1 cellular context compared by ENCODE assay signal in the genomic region with DNA sequence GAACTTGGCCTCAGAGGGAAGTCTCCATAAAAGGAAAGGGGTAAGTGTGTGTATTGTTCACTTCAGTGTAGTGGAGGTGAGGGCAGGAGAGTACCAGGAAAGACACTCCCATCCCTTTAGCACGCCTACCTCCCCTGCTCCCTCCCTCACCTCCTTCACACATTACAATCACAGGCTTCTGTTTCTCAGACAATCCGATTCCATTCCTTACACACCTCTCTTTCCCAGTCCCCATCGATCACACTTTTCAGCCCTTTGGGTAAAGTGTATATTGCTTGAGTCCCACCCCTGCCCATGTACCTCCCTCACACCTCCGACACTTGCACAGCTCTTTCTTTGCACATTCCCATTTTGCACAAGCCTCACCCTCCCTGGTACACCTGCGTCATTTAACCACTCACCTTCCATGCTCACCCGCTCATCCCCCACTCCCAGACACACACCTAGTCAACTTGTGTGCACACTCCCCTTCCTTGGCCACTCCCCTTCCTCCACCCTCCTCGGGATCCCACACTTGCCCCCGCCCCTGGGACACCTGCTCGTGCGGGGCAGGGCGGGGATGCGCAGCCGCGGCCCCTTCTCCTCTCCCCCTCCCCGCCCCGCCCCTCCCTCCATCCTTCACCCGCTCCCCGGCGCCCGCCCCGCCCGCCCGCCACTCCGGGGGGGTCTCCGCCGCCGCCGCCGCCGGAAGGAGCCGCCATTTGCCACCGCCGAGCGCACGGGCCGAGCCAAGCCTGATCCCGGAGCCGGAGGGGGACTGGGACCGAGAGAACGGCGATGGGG.
A peak's percentile ranks its signal among the peaks of the same experiment; 100 is the strongest.
TF ChIP-seq lines count a peak whose summit lies in the region.

A gene with protein sequence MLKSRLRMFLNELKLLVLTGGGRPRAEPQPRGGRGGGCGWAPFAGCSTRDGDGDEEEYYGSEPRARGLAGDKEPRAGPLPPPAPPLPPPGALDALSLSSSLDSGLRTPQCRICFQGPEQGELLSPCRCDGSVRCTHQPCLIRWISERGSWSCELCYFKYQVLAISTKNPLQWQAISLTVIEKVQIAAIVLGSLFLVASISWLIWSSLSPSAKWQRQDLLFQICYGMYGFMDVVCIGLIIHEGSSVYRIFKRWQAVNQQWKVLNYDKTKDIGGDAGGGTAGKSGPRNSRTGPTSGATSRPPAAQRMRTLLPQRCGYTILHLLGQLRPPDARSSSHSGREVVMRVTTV (plus strand): TSS at position 693 of the 783 bp plus-strand sequence. CDS start 426 bp downstream, outside the sequence.

TF ChIP-seq in HEK293, 187 proteins besides CTCF, POLR2A, EP300 and RAD21 (continued from another document and continues in another):
- TF ChIP-seq, protein P1, sequence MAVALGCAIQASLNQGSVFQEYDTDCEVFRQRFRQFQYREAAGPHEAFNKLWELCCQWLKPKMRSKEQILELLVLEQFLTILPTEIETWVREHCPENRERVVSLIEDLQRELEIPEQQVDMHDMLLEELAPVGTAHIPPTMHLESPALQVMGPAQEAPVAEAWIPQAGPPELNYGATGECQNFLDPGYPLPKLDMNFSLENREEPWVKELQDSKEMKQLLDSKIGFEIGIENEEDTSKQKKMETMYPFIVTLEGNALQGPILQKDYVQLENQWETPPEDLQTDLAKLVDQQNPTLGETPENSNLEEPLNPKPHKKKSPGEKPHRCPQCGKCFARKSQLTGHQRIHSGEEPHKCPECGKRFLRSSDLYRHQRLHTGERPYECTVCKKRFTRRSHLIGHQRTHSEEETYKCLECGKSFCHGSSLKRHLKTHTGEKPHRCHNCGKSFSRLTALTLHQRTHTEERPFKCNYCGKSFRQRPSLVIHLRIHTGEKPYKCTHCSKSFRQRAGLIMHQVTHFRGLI (tag by site-specific recombination; IDR thresholded peaks at IDR 0.05), result no peak
- TF ChIP-seq, protein P2, sequence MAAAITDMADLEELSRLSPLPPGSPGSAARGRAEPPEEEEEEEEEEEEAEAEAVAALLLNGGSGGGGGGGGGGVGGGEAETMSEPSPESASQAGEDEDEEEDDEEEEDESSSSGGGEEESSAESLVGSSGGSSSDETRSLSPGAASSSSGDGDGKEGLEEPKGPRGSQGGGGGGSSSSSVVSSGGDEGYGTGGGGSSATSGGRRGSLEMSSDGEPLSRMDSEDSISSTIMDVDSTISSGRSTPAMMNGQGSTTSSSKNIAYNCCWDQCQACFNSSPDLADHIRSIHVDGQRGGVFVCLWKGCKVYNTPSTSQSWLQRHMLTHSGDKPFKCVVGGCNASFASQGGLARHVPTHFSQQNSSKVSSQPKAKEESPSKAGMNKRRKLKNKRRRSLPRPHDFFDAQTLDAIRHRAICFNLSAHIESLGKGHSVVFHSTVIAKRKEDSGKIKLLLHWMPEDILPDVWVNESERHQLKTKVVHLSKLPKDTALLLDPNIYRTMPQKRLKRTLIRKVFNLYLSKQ (tag by site-specific recombination; IDR thresholded peaks at IDR 0.05; ENCODE audit: borderline replicate concordance), result no peak
- TF ChIP-seq ZBTB21 (tag by site-specific recombination; IDR thresholded peaks at IDR 0.05) (peak; percentile 11; the same call in 1 of the 2 replicates), ZNF416 (tag by site-specific recombination; IDR thresholded peaks at IDR 0.05) (no peak), ZNF544 (tag by site-specific recombination; IDR thresholded peaks at IDR 0.05) (no peak), ZNF785 (tag by site-specific recombination; IDR thresholded peaks at IDR 0.05) (no peak), ZNF10 (tag by site-specific recombination; IDR thresholded peaks at IDR 0.05) (no peak; the same call in 1 of the 2 replicates), ZNF23 (tag by site-specific recombination; IDR thresholded peaks at IDR 0.05; ENCODE audit: borderline replicate concordance) (no peak), ZNF19 (tag by site-specific recombination; IDR thresholded peaks at IDR 0.05; ENCODE audit: low read depth) (no peak), ZBTB7A (tag by site-specific recombination; IDR thresholded peaks at IDR 0.05; ENCODE audit: low read depth) (peak; percentile 79), ZNF311 (tag by site-specific recombination; IDR thresholded peaks at IDR 0.05; ENCODE audit: borderline replicate concordance) (no peak), ZNF473 (tag by site-specific recombination; IDR thresholded peaks at IDR 0.05) (no peak), ZNF37A (tag by site-specific recombination; IDR thresholded peaks at IDR 0.05) (no peak), SP2 (tag by site-specific recombination; IDR thresholded peaks at IDR 0.05) (peak; percentile 91), ZNF830 (tag by site-specific recombination; IDR thresholded peaks at IDR 0.05; ENCODE audit: low read depth) (no peak), OVOL3 (tag by site-specific recombination; IDR thresholded peaks at IDR 0.05) (no peak), ZNF132 (tag by site-specific recombination; IDR thresholded peaks at IDR 0.05; ENCODE audit: borderline replicate concordance) (no peak), TRIM28 (IDR thresholded peaks at IDR 0.05; ENCODE audit: borderline replicate concordance, low read length) (no peak), ZNF621 (tag by site-specific recombination; IDR thresholded peaks at IDR 0.05) (no peak), ZNF266 (tag by site-specific recombination; IDR thresholded peaks at IDR 0.05; ENCODE audit: low read depth) (no peak), MYNN (tag by site-specific recombination; IDR thresholded peaks at IDR 0.05; ENCODE audit: borderline replicate concordance) (no peak), ZSCAN16 (tag by site-specific recombination; IDR thresholded peaks at IDR 0.05) (no peak; the same call in 1 of the 2 replicates), ZBTB48 (tag by site-specific recombination; IDR thresholded peaks at IDR 0.05) (no peak; the same call in 1 of the 2 replicates), ZNF777 (tag by site-specific recombination; IDR thresholded peaks at IDR 0.05; ENCODE audit: borderline replicate concordance) (no peak), ZNF747 (tag by site-specific recombination; IDR thresholded peaks at IDR 0.05) (no peak), ZNF48 (tag by site-specific recombination; IDR thresholded peaks at IDR 0.05) (no peak), GLI2 (tag by site-specific recombination; IDR thresholded peaks at IDR 0.05; ENCODE audit: borderline replicate concordance, low read depth) (no peak), SETDB1 (IDR thresholded peaks at IDR 0.05; ENCODE audit: insufficient read length, low read length) (no peak), ZNF211 (tag by site-specific recombination; IDR thresholded peaks at IDR 0.05; ENCODE audit: low read depth) (no peak), ZNF658 (tag by site-specific recombination; IDR thresholded peaks at IDR 0.05) (no peak), ZNF335 (tag by site-specific recombination; conservative IDR thresholded peaks at IDR 0.05) (peak; percentile 44), GLIS1 (tag by site-specific recombination; IDR thresholded peaks at IDR 0.05) (peak; percentile 36), KLF1 (tag by site-specific recombination; IDR thresholded peaks at IDR 0.05) (peak; percentile 97), ZNF514 (tag by site-specific recombination; IDR thresholded peaks at IDR 0.05) (no peak), ZNF792 (tag by site-specific recombination; IDR thresholded peaks at IDR 0.05) (no peak), ZNF660 (tag by site-specific recombination; IDR thresholded peaks at IDR 0.05) (no peak), ZNF2 (tag by site-specific recombination; IDR thresholded peaks at IDR 0.05) (peak; percentile 89), ZNF624 (tag by site-specific recombination; IDR thresholded peaks at IDR 0.05) (no peak), YY1 (tag by site-specific recombination; IDR thresholded peaks at IDR 0.05) (no peak), ZNF404 (tag by site-specific recombination; IDR thresholded peaks at IDR 0.05) (no peak), ZFP3 (tag by site-specific recombination; IDR thresholded peaks at IDR 0.05; ENCODE audit: low read depth) (no peak)
- TF ChIP-seq, protein P3, sequence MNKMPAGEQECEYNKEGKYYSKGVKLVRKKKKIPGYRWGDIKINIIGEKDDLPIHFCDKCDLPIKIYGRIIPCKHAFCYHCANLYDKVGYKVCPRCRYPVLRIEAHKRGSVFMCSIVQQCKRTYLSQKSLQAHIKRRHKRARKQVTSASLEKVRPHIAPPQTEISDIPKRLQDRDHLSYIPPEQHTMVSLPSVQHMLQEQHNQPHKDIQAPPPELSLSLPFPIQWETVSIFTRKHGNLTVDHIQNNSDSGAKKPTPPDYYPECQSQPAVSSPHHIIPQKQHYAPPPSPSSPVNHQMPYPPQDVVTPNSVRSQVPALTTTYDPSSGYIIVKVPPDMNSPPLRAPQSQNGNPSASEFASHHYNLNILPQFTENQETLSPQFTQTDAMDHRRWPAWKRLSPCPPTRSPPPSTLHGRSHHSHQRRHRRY (tag by site-specific recombination; IDR thresholded peaks at IDR 0.05), result no peak; the same call in 1 of the 2 replicates
- TF ChIP-seq, protein P4, sequence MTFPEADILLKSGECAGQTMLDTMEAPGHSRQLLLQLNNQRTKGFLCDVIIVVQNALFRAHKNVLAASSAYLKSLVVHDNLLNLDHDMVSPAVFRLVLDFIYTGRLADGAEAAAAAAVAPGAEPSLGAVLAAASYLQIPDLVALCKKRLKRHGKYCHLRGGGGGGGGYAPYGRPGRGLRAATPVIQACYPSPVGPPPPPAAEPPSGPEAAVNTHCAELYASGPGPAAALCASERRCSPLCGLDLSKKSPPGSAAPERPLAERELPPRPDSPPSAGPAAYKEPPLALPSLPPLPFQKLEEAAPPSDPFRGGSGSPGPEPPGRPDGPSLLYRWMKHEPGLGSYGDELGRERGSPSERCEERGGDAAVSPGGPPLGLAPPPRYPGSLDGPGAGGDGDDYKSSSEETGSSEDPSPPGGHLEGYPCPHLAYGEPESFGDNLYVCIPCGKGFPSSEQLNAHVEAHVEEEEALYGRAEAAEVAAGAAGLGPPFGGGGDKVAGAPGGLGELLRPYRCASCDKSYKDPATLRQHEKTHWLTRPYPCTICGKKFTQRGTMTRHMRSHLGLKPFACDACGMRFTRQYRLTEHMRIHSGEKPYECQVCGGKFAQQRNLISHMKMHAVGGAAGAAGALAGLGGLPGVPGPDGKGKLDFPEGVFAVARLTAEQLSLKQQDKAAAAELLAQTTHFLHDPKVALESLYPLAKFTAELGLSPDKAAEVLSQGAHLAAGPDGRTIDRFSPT (tag by site-specific recombination; IDR thresholded peaks at IDR 0.05), result 0 out of 2 replicates have a peak, but pooled peaks have one; percentile 25
- TF ChIP-seq, protein P5, sequence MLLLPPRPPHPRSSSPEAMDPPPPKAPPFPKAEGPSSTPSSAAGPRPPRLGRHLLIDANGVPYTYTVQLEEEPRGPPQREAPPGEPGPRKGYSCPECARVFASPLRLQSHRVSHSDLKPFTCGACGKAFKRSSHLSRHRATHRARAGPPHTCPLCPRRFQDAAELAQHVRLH (tag by site-specific recombination; IDR thresholded peaks at IDR 0.05), result 0 out of 2 replicates have a peak, but pooled peaks have one; percentile 58
- TF ChIP-seq, protein P6, sequence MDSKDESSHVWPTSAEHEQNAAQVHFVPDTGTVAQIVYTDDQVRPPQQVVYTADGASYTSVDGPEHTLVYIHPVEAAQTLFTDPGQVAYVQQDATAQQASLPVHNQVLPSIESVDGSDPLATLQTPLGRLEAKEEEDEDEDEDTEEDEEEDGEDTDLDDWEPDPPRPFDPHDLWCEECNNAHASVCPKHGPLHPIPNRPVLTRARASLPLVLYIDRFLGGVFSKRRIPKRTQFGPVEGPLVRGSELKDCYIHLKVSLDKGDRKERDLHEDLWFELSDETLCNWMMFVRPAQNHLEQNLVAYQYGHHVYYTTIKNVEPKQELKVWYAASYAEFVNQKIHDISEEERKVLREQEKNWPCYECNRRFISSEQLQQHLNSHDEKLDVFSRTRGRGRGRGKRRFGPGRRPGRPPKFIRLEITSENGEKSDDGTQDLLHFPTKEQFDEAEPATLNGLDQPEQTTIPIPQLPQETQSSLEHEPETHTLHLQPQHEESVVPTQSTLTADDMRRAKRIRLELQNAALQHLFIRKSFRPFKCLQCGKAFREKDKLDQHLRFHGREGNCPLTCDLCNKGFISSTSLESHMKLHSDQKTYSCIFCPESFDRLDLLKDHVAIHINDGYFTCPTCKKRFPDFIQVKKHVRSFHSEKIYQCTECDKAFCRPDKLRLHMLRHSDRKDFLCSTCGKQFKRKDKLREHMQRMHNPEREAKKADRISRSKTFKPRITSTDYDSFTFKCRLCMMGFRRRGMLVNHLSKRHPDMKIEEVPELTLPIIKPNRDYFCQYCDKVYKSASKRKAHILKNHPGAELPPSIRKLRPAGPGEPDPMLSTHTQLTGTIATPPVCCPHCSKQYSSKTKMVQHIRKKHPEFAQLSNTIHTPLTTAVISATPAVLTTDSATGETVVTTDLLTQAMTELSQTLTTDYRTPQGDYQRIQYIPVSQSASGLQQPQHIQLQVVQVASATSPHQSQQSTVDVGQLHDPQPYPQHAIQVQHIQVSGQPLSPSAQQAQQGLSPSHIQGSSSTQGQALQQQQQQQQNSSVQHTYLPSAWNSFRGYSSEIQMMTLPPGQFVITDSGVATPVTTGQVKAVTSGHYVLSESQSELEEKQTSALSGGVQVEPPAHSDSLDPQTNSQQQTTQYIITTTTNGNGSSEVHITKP (tag by site-specific recombination; IDR thresholded peaks at IDR 0.05), result peak; percentile 92
- TF ChIP-seq, protein P7, sequence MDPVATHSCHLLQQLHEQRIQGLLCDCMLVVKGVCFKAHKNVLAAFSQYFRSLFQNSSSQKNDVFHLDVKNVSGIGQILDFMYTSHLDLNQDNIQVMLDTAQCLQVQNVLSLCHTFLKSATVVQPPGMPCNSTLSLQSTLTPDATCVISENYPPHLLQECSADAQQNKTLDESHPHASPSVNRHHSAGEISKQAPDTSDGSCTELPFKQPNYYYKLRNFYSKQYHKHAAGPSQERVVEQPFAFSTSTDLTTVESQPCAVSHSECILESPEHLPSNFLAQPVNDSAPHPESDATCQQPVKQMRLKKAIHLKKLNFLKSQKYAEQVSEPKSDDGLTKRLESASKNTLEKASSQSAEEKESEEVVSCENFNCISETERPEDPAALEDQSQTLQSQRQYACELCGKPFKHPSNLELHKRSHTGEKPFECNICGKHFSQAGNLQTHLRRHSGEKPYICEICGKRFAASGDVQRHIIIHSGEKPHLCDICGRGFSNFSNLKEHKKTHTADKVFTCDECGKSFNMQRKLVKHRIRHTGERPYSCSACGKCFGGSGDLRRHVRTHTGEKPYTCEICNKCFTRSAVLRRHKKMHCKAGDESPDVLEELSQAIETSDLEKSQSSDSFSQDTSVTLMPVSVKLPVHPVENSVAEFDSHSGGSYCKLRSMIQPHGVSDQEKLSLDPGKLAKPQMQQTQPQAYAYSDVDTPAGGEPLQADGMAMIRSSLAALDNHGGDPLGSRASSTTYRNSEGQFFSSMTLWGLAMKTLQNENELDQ (tag by site-specific recombination; IDR thresholded peaks at IDR 0.05; ENCODE audit: low read depth), result no peak
